Comparison of ENCODE assay signal across 8 cellular contexts in the genomic region with DNA sequence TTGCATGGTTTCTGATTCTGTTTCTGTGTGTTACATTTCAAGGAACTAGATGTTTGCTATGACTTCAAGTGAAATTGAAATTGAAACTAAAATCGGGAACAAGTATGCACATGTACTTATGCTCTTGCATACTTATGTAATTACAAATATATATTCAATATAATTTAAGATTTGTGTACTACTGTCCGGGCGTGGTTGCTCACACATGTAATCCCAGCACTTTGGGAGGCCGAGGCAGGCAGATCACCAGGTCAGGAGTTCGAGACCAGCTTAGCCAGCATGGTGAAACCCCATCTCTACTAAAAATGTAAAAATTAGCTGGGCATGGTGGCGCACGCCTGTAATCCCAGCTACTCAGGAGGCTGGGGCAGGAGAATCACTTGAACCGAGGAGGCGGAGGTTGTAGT. TPM values are rescaled to one million over a fixed set of nuclear protein-coding genes. Genes with fewer than 3 reads are reported as not detected.
DNase-seq lines count a peak whose midpoint lies in the region; ATAC-seq and TF ChIP-seq lines count a peak whose summit lies in the region.
"Not testable (repeated sequence)": the region's sequence is repeated elsewhere in the genome, so short reads cannot be mapped to it uniquely, and the experiment has no call there.

No MANE protein-coding gene starts in this region.

- not testable (repeated sequence) for H3K27me3 Mint-ChIP-seq in T-helper 1 cell treated with Interleukin-12 subunit alpha and Interleukin-12 subunit beta and Interleukin-4 antibody, amounts not matched to agents 30 μg/mL and 1 μg/mL, for 36 hours (ENCODE audit: low read depth); activated naive CD8-positive, alpha-beta T cell treated with anti-CD3 and anti-CD28 coated beads for 36 hours

- peak overlapping the region; percentile 99 for H3K27ac Mint-ChIP-seq in T-helper 1 cell treated with Interleukin-12 subunit alpha and Interleukin-12 subunit beta and Interleukin-4 antibody, amounts not matched to agents 30 μg/mL and 1 μg/mL, for 36 hours
- peak overlapping the region; percentile 92 for H3K27ac Mint-ChIP-seq in activated naive CD8-positive, alpha-beta T cell treated with anti-CD3 and anti-CD28 coated beads for 36 hours

- not testable (repeated sequence) for TF ChIP-seq POLR2A in spleen (IDR thresholded peaks at IDR 0.05)

- H3K4me1 Mint-ChIP-seq in T-helper 1 cell treated with Interleukin-12 subunit alpha and Interleukin-12 subunit beta and Interleukin-4 antibody, amounts not matched to agents 30 μg/mL and 1 μg/mL, for 36 hours (ENCODE audit: low read depth): peaks cover 62% of the 10 kb centered on the region
- peaks cover 43% of the 10 kb centered on the region for H3K4me1 Mint-ChIP-seq in activated naive CD8-positive, alpha-beta T cell treated with anti-CD3 and anti-CD28 coated beads for 36 hours

- WGBS in right cardiac atrium: 85% methylated on average over 9 of the region's 9 CpGs
- WGBS in spleen, 5 donors: 38 to 54% (median 43%) methylated on average over 9 of the region's 9 CpGs

- not testable (repeated sequence) for H3K9me3 Mint-ChIP-seq in T-helper 1 cell treated with Interleukin-12 subunit alpha and Interleukin-12 subunit beta and Interleukin-4 antibody, amounts not matched to agents 30 μg/mL and 1 μg/mL, for 36 hours; activated naive CD8-positive, alpha-beta T cell treated with anti-CD3 and anti-CD28 coated beads for 36 hours

- not testable (repeated sequence) for H3K27ac ChIP-seq in right cardiac atrium (ENCODE audit: low read length)
- H3K27ac ChIP-seq in spleen: peak overlapping the region; percentile 77 to 91 (median 86)

- peaks cover 44% of the 10 kb centered on the region for H3K36me3 Mint-ChIP-seq in T-helper 1 cell treated with Interleukin-12 subunit alpha and Interleukin-12 subunit beta and Interleukin-4 antibody, amounts not matched to agents 30 μg/mL and 1 μg/mL, for 36 hours (ENCODE audit: low read depth)
- H3K36me3 Mint-ChIP-seq in activated naive CD8-positive, alpha-beta T cell treated with anti-CD3 and anti-CD28 coated beads for 36 hours: peaks cover 18% of the 10 kb centered on the region

- peak; percentile 83 for DNase-seq in CD1c-positive myeloid dendritic cell (ENCODE audit: extremely low spot score)
- peak; percentile 8 for DNase-seq in activated naive CD8-positive, alpha-beta T cell treated with anti-CD3 and anti-CD28 coated beads for 36 hours
- DNase-seq in right cardiac atrium: peak in 1 of 3 donors; percentile 31
- DNase-seq in spleen: not testable (repeated sequence)

- not testable (repeated sequence) for H3K27me3 ChIP-seq in right cardiac atrium (ENCODE audit: control insufficient read depth, insufficient read depth); spleen (replicated peaks in 1 of 7)

- TF ChIP-seq CTCF in spleen (IDR thresholded peaks at IDR 0.05 in 8 of 11, conservative IDR thresholded peaks at IDR 0.05 in 3 of 11): not testable (repeated sequence)

- intact Hi-C loops in right cardiac atrium (cut with DNase I); spleen (cut with DNase I; ENCODE audit: low total_unique reads): not testable (repeated sequence)

- H3K4me3 Mint-ChIP-seq in T-helper 1 cell treated with Interleukin-12 subunit alpha and Interleukin-12 subunit beta and Interleukin-4 antibody, amounts not matched to agents 30 μg/mL and 1 μg/mL, for 36 hours: peak overlapping the region; percentile 75
- H3K4me3 Mint-ChIP-seq in activated naive CD8-positive, alpha-beta T cell treated with anti-CD3 and anti-CD28 coated beads for 36 hours: peak overlapping the region; percentile 59

- not testable (repeated sequence) for H3K36me3 ChIP-seq in spleen

- ATAC-seq in GM19025 (IDR thresholded peaks at IDR 0.05; ENCODE audit: low read depth, unreplicated experiment) (peak; percentile 87), HG02642 (IDR thresholded peaks at IDR 0.05; ENCODE audit: poor library complexity, unreplicated experiment) (peak; percentile 78), HG03575 (IDR thresholded peaks at IDR 0.05; ENCODE audit: extremely low read depth, insufficient number of reproducible peaks, low FRiP score, unreplicated experiment) (peak; percentile 65)
- not testable (repeated sequence) for ATAC-seq in right cardiac atrium

- not testable (repeated sequence) for H3K9me3 ChIP-seq in right cardiac atrium (ENCODE audit: control insufficient read depth, low read length); spleen

- H3K4me1 ChIP-seq in right cardiac atrium (ENCODE audit: control insufficient read depth, insufficient read depth, low read length): not testable (repeated sequence)
- peaks cover 11 to 43% (median 25%) of the 10 kb centered on the region in 6 donors for H3K4me1 ChIP-seq in spleen

- H3K4me3 ChIP-seq in right cardiac atrium (ENCODE audit: low read length) (peak overlapping the region; percentile 52), spleen (peak overlapping the region; percentile 14 to 66 (median 32))

RNA-seq across cellular contexts. Expression of a gene that starts 37.8 kb away (rescaled TPM):
- 10 to 100 TPM; 10.1 to 13.1 TPM for total RNA-seq in activated naive CD8-positive, alpha-beta T cell treated with anti-CD3 and anti-CD28 coated beads for 36 hours
- total RNA-seq in right cardiac atrium (10 to 100 TPM in 3 of 4 donors, 1 to 10 TPM in 1; 9.9 to 15.5 (median 13.2) TPM), spleen (10 to 100 TPM in 4 of 7 donors, 1 to 10 TPM in 3; 8.2 to 17.8 (median 14.6) TPM)
- polyA plus RNA-seq in right cardiac atrium (2.0 TPM), spleen (1 to 10 TPM; 1.4 to 2.5 (median 1.7) TPM)
